In genomic region chr12:96743606-96744005, GRCh38 we compare ENCODE assay signal across 32 cellular contexts.
DNase-seq lines count a peak whose midpoint lies in the region; ATAC-seq, FAIRE-seq and TF ChIP-seq lines count a peak whose summit lies in the region.
"Had no signal": no experiment of that assay in that cellular context is flagged by ENCODE, and none has a peak within 500 bp of the region (broad histone marks: within the 10 kb centered on the region; RNA-seq: fewer than 3 reads in every experiment).

No MANE protein-coding gene starts in this region.

- no peak for TF ChIP-seq RAD21 in IMR-90 (IDR thresholded peaks at IDR 0.05; ENCODE audit: low read length)

- H3K14ac ChIP-seq in IMR-90 (replicated peaks; ENCODE audit: low read depth, low read length), result no peak overlapping the region

- H2BK5ac ChIP-seq in IMR-90 (ENCODE audit: low read depth, low read length, poor library complexity, severe bottlenecking), result no peak overlapping the region

- BruUV-seq in IMR-90 (replicated peaks; lab: Mats Ljungman, UMichigan), result no TSS peak

- POLR2A ChIA-PET in IMR-90 (lab: Charles Lee; ENCODE audit: unreplicated experiment), result no interaction called here

- peaks cover 0 to 2% of the 10 kb centered on the region in 2 donors for H3K9me3 Mint-ChIP-seq in effector memory CD8-positive, alpha-beta T cell
- H3K9me3 Mint-ChIP-seq: activated T-cell treated with anti-CD3 and anti-CD28 coated beads, Interleukin-2, amount 50 U/mL, for 24 hours; stimulated activated naive CD8-positive, alpha-beta T cell treated with anti-CD3 and anti-CD28 coated beads, Interleukin-15, Interleukin-2, amounts not matched to agents 100 ng/mL and 50 ng/mL, for 24 hours had no signal

- CTCF ChIA-PET in IMR-90 (lab: Yijun Ruan, JAX), result no interaction called here

- no peak overlapping the region for H4K5ac ChIP-seq in IMR-90 (ENCODE audit: low read depth, low read length)

- no peak for ATAC-seq in IMR-90 (ENCODE audit: low read depth)
- ATAC-seq in effector memory CD8-positive, alpha-beta T cell (replicated peaks), result no peak
- ATAC-seq: K562, left lung, natural killer cell had no signal

- DNase-seq in IMR-90 (peak; percentile 38), bronchial epithelial cell (ENCODE audit: low read depth) (peak; percentile 23), iris pigment epithelial cell (ENCODE audit: low read depth) (peak; percentile 45), germinal center (ENCODE audit: low spot score) (no peak), AG08396 (ENCODE audit: low spot score) (no peak), cardiac septum (ENCODE audit: low spot score) (no peak)
- DNase-seq in effector memory CD8-positive, alpha-beta T cell, result no peak
- DNase-seq: activated CD4-positive, alpha-beta T cell treated with anti-CD3 and anti-CD28 coated beads for 1 hour; activated CD8-positive, alpha-beta memory T cell treated with anti-CD3 and anti-CD28 coated beads for 24 hours; activated T-cell treated with anti-CD3 and anti-CD28 coated beads, Interleukin-2, amount 50 U/mL, for 24 hours; adrenal gland; AML-193; CD4-positive, alpha-beta memory T cell; central memory CD4-positive, alpha-beta T cell; DMS 273 treated with DMSO at 0.1 percent for 48 hours; dorsolateral prefrontal cortex; left lung; midbrain; MV-4-11; natural killer cell; NCI-H1694 treated with DMSO at 0.1 percent for 48 hours; NCI-H2227 treated with DMSO at 0.1 percent for 48 hours; pancreas; T-helper 1 cell; tibial artery had no signal

- WGBS in IMR-90 (ENCODE audit: extremely low coverage in 2 of 2, insufficient read length in 1 of 2), 2 experiments, result no CpG with 5 or more reads among the region's 4 CpGs

- no peak overlapping the region for H3K4me2 ChIP-seq in IMR-90 (ENCODE audit: low read depth, low read length)
- H3K4me2 ChIP-seq: hepatocyte had no signal

- intact Hi-C loops in IMR-90 (cut with micrococcal nuclease), result no loop called here
- intact Hi-C loops in cardiac septum (cut with DNase I), result no loop called here

- no peak overlapping the region for H2BK120ac ChIP-seq in IMR-90 (ENCODE audit: low read depth, low read length)

- H3K9me1 ChIP-seq in IMR-90 (ENCODE audit: insufficient read depth, low read length), result no peaks in the 10 kb centered on the region

- H3K23ac ChIP-seq in IMR-90 (ENCODE audit: low read depth, low read length), result no peak overlapping the region

- no peak for TF ChIP-seq POLR2A in IMR-90 (IDR thresholded peaks at IDR 0.05; ENCODE audit: low read depth, low read length)

- no peak overlapping the region; the same call in 1 of the 2 replicates for H3K56ac ChIP-seq in IMR-90 (ENCODE audit: extremely low read depth, insufficient read depth, low read length)

- FAIRE-seq in bronchial epithelial cell (lab: Jason Lieb, UNC), result no peak
- FAIRE-seq: frontal cortex, K562, pancreas, TTC549 had no signal

- H3K18ac ChIP-seq in IMR-90 (ENCODE audit: low read depth, low read length), result no peak overlapping the region

- in situ Hi-C loops in IMR-90 (cut with MboI; ENCODE audit: low sequenced_read_pairs), result no loop called here

- H3K27ac ChIP-seq in IMR-90 (ENCODE audit: insufficient read depth, low read length), result no peak overlapping the region
- H3K27ac ChIP-seq: adrenal gland, dorsolateral prefrontal cortex, epithelial cell of prostate, hepatocyte, left lung, pancreas, SJSA1, tibial artery had no signal

- H3K36me3 ChIP-seq in IMR-90 (ENCODE audit: control insufficient read depth, insufficient read depth, low read length), result no peaks in the 10 kb centered on the region
- no peaks in the 10 kb centered on the region for H3K36me3 ChIP-seq in bronchial epithelial cell (ENCODE audit: control insufficient read depth, insufficient read depth, low read length)
- H3K36me3 ChIP-seq: adrenal gland, left lung, pancreas, SJSA1, tibial artery had no signal

- H3K4ac ChIP-seq in IMR-90 (ENCODE audit: low read depth, low read length), result no peak overlapping the region

- no peak overlapping the region for H2BK20ac ChIP-seq in IMR-90 (ENCODE audit: low read depth, low read length)

- peaks cover 9 to 18% of the 10 kb centered on the region in 2 donors for H3K27me3 Mint-ChIP-seq in effector memory CD8-positive, alpha-beta T cell
- H3K27me3 Mint-ChIP-seq: activated T-cell treated with anti-CD3 and anti-CD28 coated beads, Interleukin-2, amount 50 U/mL, for 24 hours had no signal

- no peak overlapping the region for H2AK9ac ChIP-seq in IMR-90 (replicated peaks; ENCODE audit: low read depth, low read length, poor library complexity)

- H4K8ac ChIP-seq in IMR-90 (ENCODE audit: low read depth in 2 of 2, low read length in 2 of 2), result no peak overlapping the region

- no peaks in the 10 kb centered on the region for H4K20me1 ChIP-seq in IMR-90 (ENCODE audit: insufficient read depth, low read length)

- no peak overlapping the region for H3K27ac Mint-ChIP-seq in effector memory CD8-positive, alpha-beta T cell
- H3K27ac Mint-ChIP-seq: activated T-cell treated with anti-CD3 and anti-CD28 coated beads, Interleukin-2, amount 50 U/mL, for 24 hours; CD4-positive, alpha-beta memory T cell; natural killer cell; stimulated activated naive CD8-positive, alpha-beta T cell treated with anti-CD3 and anti-CD28 coated beads, Interleukin-15, Interleukin-2, amounts not matched to agents 100 ng/mL and 50 ng/mL, for 24 hours had no signal

- H3K36me3 Mint-ChIP-seq in effector memory CD8-positive, alpha-beta T cell (ENCODE audit: insufficient read depth), result no peaks in the 10 kb centered on the region
- H3K36me3 Mint-ChIP-seq: CD4-positive, alpha-beta memory T cell; natural killer cell had no signal

- H3K27me3 ChIP-seq in IMR-90 (ENCODE audit: control insufficient read depth, insufficient read depth, low read length), result no peaks in the 10 kb centered on the region
- no peaks in the 10 kb centered on the region for H3K27me3 ChIP-seq in bronchial epithelial cell (ENCODE audit: control insufficient read depth, insufficient read depth, low read length)
- H3K27me3 ChIP-seq: adrenal gland, dorsolateral prefrontal cortex, hepatocyte, left lung, pancreas, SJSA1, tibial artery had no signal

- H2AFZ ChIP-seq in IMR-90 (replicated peaks; ENCODE audit: low read length, poor library complexity), result no peak overlapping the region
- H2AFZ ChIP-seq: hepatocyte had no signal

- no peak overlapping the region for H2BK15ac ChIP-seq in IMR-90 (ENCODE audit: low read depth, low read length)

- H4K91ac ChIP-seq in IMR-90 (ENCODE audit: insufficient read depth, low read depth, low read length), result no peak overlapping the region

- no peak overlapping the region for H3K4me3 Mint-ChIP-seq in effector memory CD8-positive, alpha-beta T cell
- H3K4me3 Mint-ChIP-seq: activated T-cell treated with anti-CD3 and anti-CD28 coated beads, Interleukin-2, amount 50 U/mL, for 24 hours; CD4-positive, alpha-beta memory T cell; natural killer cell; stimulated activated naive CD8-positive, alpha-beta T cell treated with anti-CD3 and anti-CD28 coated beads, Interleukin-15, Interleukin-2, amounts not matched to agents 100 ng/mL and 50 ng/mL, for 24 hours had no signal

- no peak for TF ChIP-seq CTCF in IMR-90 (conservative IDR thresholded peaks at IDR 0.05; ENCODE audit: low read depth, low read length)
- TF ChIP-seq CTCF in bronchial epithelial cell (IDR thresholded peaks at IDR 0.05; ENCODE audit: insufficient read depth, low read length, severe bottlenecking), result no peak

- no peaks in the 10 kb centered on the region for H3K4me1 Mint-ChIP-seq in effector memory CD8-positive, alpha-beta T cell (ENCODE audit: low read depth in 2 of 2)
- H3K4me1 Mint-ChIP-seq: CD4-positive, alpha-beta memory T cell; natural killer cell had no signal

- dilution Hi-C loops in IMR-90 (cut with HindIII; ENCODE audit: low sequenced_read_pairs, unreplicated experiment), result no loop called here

- no peaks in the 10 kb centered on the region for H3K9me3 ChIP-seq in IMR-90 (ENCODE audit: control insufficient read depth, insufficient read depth, low read length)
- H3K9me3 ChIP-seq: adrenal gland, left lung, pancreas, SJSA1, tibial artery had no signal

- no peaks in the 10 kb centered on the region for H3K79me1 ChIP-seq in IMR-90 (ENCODE audit: low read depth in 1 of 2, low read length in 2 of 2)

- H3K4me3 ChIP-seq in IMR-90 (ENCODE audit: insufficient read depth, low read depth, low read length) (no peak overlapping the region), bronchial epithelial cell (ENCODE audit: low read depth, low read length) (no peak overlapping the region)
- H3K4me3 ChIP-seq: adrenal gland, dorsolateral prefrontal cortex, hepatocyte, K562, left lung, pancreas, SJSA1, tibial artery had no signal

- no peak overlapping the region for H3K9ac ChIP-seq in IMR-90 (ENCODE audit: low read depth, low read length)

- no peak overlapping the region for H2AK5ac ChIP-seq in IMR-90 (ENCODE audit: low read depth, low read length)

- H3K4me1 ChIP-seq in IMR-90 (ENCODE audit: control insufficient read depth, insufficient read depth, low read length), result no peaks in the 10 kb centered on the region
- H3K4me1 ChIP-seq: adrenal gland, left lung, pancreas, SJSA1, tibial artery had no signal

TF ChIP-seq in IMR-90, 13 proteins besides CTCF, POLR2A, EP300 and RAD21 (continues in another document):
- TF ChIP-seq CHD1 (IDR thresholded peaks at IDR 0.05; ENCODE audit: low read depth, low read length), result no peak
- no peak for TF ChIP-seq MAZ (IDR thresholded peaks at IDR 0.05; ENCODE audit: borderline replicate concordance, low read depth, low read length)
- TF ChIP-seq, protein P1, sequence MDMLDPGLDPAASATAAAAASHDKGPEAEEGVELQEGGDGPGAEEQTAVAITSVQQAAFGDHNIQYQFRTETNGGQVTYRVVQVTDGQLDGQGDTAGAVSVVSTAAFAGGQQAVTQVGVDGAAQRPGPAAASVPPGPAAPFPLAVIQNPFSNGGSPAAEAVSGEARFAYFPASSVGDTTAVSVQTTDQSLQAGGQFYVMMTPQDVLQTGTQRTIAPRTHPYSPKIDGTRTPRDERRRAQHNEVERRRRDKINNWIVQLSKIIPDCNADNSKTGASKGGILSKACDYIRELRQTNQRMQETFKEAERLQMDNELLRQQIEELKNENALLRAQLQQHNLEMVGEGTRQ (IDR thresholded peaks at IDR 0.05; ENCODE audit: low read depth, low read length), result no peak
- no peak for TF ChIP-seq BHLHE40 (IDR thresholded peaks at IDR 0.05; ENCODE audit: low read depth, low read length)
- TF ChIP-seq MAFK (IDR thresholded peaks at IDR 0.05; ENCODE audit: low read depth, low read length), result no peak
- TF ChIP-seq ELK1 (IDR thresholded peaks at IDR 0.05; ENCODE audit: borderline replicate concordance, low read depth, low read length), result no peak
- TF ChIP-seq FOS (IDR thresholded peaks at IDR 0.05; ENCODE audit: low read depth, low read length), result no peak
- TF ChIP-seq SMC3 (IDR thresholded peaks at IDR 0.05; ENCODE audit: low read depth, low read length), result no peak

Comparison
In these comparisons a context has a peak if more than half of its experiments do, and no peak if none do; other contexts are left out.
1. DNase-seq: peak in IMR-90 (single experiment), bronchial epithelial cell (single experiment) and iris pigment epithelial cell (single experiment); none in germinal center (single experiment), AG08396 (single experiment), effector memory CD8-positive, alpha-beta T cell (0 of 3) and cardiac septum (single experiment).